ENCODE assay signal across 32 cellular contexts in genomic region chr22:45330548-45330947, GRCh38. TPM values are rescaled to one million over a fixed set of nuclear protein-coding genes. Genes with fewer than 3 reads are reported as not detected.
"Had no signal": no experiment of that assay in that cellular context is flagged by ENCODE, and none has a peak within 500 bp of the region (broad histone marks: within the 10 kb centered on the region; RNA-seq: fewer than 3 reads in every experiment).

No MANE protein-coding gene starts in this region.

- H3K4me3 ChIP-seq: ascending aorta, body of pancreas, MG63 had no signal

- H3K9me3 ChIP-seq: ascending aorta, body of pancreas, MG63 had no signal

- H3K27ac ChIP-seq: ascending aorta, body of pancreas had no signal

- H3K4me1 ChIP-seq: body of pancreas had no signal

- H3K9me3 Mint-ChIP-seq: activated naive CD4-positive, alpha-beta T cell treated with anti-CD3 and anti-CD28 coated beads, Interleukin-2, amount 50 U/mL, for 72 hours; activated naive CD8-positive, alpha-beta T cell treated with anti-CD3 and anti-CD28 coated beads, Interleukin-2, amount 50 U/mL, for 24 hours; central memory CD8-positive, alpha-beta T cell; T-helper 1 cell treated with Interleukin-12 subunit alpha and Interleukin-12 subunit beta and Interleukin-4 antibody, amounts not matched to agents 30 μg/mL and 1 μg/mL, for 36 hours; WTC11 had no signal

- H3K4me1 Mint-ChIP-seq: WTC11 had no signal

- H3K4me3 Mint-ChIP-seq: activated CD8-positive, alpha-beta T cell treated with anti-CD3 and anti-CD28 coated beads, Interleukin-2, amount 10 ng/mL, durations not matched to agents 7 days and 5 days; activated naive CD8-positive, alpha-beta T cell treated with anti-CD3 and anti-CD28 coated beads, Interleukin-2, amount 50 U/mL, for 24 hours; central memory CD8-positive, alpha-beta T cell; T-helper 1 cell treated with Interleukin-12 subunit alpha and Interleukin-12 subunit beta and Interleukin-4 antibody, amounts not matched to agents 30 μg/mL and 1 μg/mL, for 36 hours; WTC11 had no signal

- DNase-seq: activated CD4-positive, alpha-beta T cell treated with anti-CD3 and anti-CD28 coated beads for 48 hours; activated CD4-positive, alpha-beta T cell treated with anti-CD3 and anti-CD28 coated beads, Interleukin-2, amount 50 U/mL, for 4 hours; activated CD4-positive, CD25-positive, alpha-beta regulatory T cell treated with anti-CD3 and anti-CD28 coated beads, Interleukin-2, amount 50 U/mL, for 72 hours; activated CD8-positive, alpha-beta memory T cell treated with anti-CD3 and anti-CD28 coated beads, Interleukin-2, amount 50 U/mL, for 48 hours; activated CD8-positive, alpha-beta T cell treated with anti-CD3 and anti-CD28 coated beads, Interleukin-2, amount 10 ng/mL, durations not matched to agents 7 days and 5 days; activated effector memory CD4-positive, alpha-beta T cell treated with anti-CD3 and anti-CD28 coated beads, Interleukin-2, amount 50 U/mL, for 16 hours; activated naive CD4-positive, alpha-beta T cell treated with Interleukin-2 at 50 U/mL for 16 hours; activated naive CD8-positive, alpha-beta T cell treated with anti-CD3 and anti-CD28 coated beads, Interleukin-2, amount 50 U/mL, for 24 hours; activated T-cell treated with anti-CD3 and anti-CD28 coated beads, Interleukin-2, amount 50 U/mL, for 1 hour; amniotic stem cell; body of pancreas; MG63; MV-4-11; NCI-H1092 treated with DMSO at 0.1 percent for 48 hours; NCI-H1417 treated with DMSO at 0.1 percent for 48 hours; NCI-H1694 treated with DMSO at 0.1 percent for 48 hours; NCI-H2029 treated with DMSO at 0.1 percent for 48 hours; NCI-H345; NCI-H510A; NCI-H526 treated with DMSO at 0.1 percent for 48 hours; NCI-H82; SHP77; T-helper 9 cell had no signal

- H3K27me3 Mint-ChIP-seq: activated naive CD8-positive, alpha-beta T cell treated with anti-CD3 and anti-CD28 coated beads, Interleukin-2, amount 50 U/mL, for 24 hours; central memory CD8-positive, alpha-beta T cell had no signal

- H3K27ac Mint-ChIP-seq: activated naive CD8-positive, alpha-beta T cell treated with anti-CD3 and anti-CD28 coated beads, Interleukin-2, amount 50 U/mL, for 24 hours; T-helper 1 cell treated with Interleukin-12 subunit alpha and Interleukin-12 subunit beta and Interleukin-4 antibody, amounts not matched to agents 30 μg/mL and 1 μg/mL, for 36 hours; WTC11 had no signal

- ATAC-seq: activated CD8-positive, alpha-beta T cell treated with anti-CD3 and anti-CD28 coated beads, Interleukin-2, amount 10 ng/mL, durations not matched to agents 7 days and 5 days; activated naive CD4-positive, alpha-beta T cell treated with anti-CD3 and anti-CD28 coated beads, Interleukin-2, amount 50 U/mL, for 72 hours; activated naive CD8-positive, alpha-beta T cell treated with anti-CD3 and anti-CD28 coated beads, Interleukin-2, amount 50 U/mL, for 24 hours; body of pancreas; WTC11 had no signal

- H3K27me3 ChIP-seq: ascending aorta, body of pancreas, MG63 had no signal

RNA-seq across cellular contexts. Expression of gene UPK3A, which starts 45.8 kb away (rescaled TPM):
- total RNA-seq: activated CD8-positive, alpha-beta T cell treated with anti-CD3 and anti-CD28 coated beads, Interleukin-2, amount 10 ng/mL, durations not matched to agents 7 days and 5 days; activated naive CD4-positive, alpha-beta T cell treated with anti-CD3 and anti-CD28 coated beads, Interleukin-2, amount 50 U/mL, for 72 hours; ascending aorta; body of pancreas; bronchial epithelial cell; OCI-LY7; RPMI7951; SK-MEL-5 had no signal
